19 cellular contexts compared by ENCODE assay signal in genomic region chr2:214341636-214342035, GRCh38.
"Had no signal": no experiment of that assay in that cellular context is flagged by ENCODE, and none has a peak within 500 bp of the region (broad histone marks: within the 10 kb centered on the region; RNA-seq: fewer than 3 reads in every experiment).

No MANE protein-coding gene starts in this region.

- H3K4me3 Mint-ChIP-seq: activated CD8-positive, alpha-beta memory T cell treated with anti-CD3 and anti-CD28 coated beads, Interleukin-2, amount 10 ng/mL, durations not matched to agents 7 days and 5 days; activated naive CD8-positive, alpha-beta T cell treated with anti-CD3 and anti-CD28 coated beads for 36 hours; activated T-cell treated with anti-CD3 and anti-CD28 coated beads, Interleukin-2, amount 50 U/mL, for 24 hours; memory B cell; natural killer cell treated with Interleukin-12 subunit alpha and Interleukin-12 subunit beta and Interleukin-15 and Interleukin-18, amount 100 ng/mL, for 72 hours; stimulated activated naive B cell treated with anti-CD40 and anti-IgM and Interleukin-4, amounts not matched to agents 10 μg/mL and 1 μg/mL and 100 μg/mL, for 72 hours had no signal

- H3K36me3 Mint-ChIP-seq: activated CD8-positive, alpha-beta memory T cell treated with anti-CD3 and anti-CD28 coated beads, Interleukin-2, amount 10 ng/mL, durations not matched to agents 7 days and 5 days; activated naive CD8-positive, alpha-beta T cell treated with anti-CD3 and anti-CD28 coated beads for 36 hours; memory B cell; natural killer cell treated with Interleukin-12 subunit alpha and Interleukin-12 subunit beta and Interleukin-15 and Interleukin-18, amount 100 ng/mL, for 72 hours; stimulated activated naive B cell treated with anti-CD40 and anti-IgM and Interleukin-4, amounts not matched to agents 10 μg/mL and 1 μg/mL and 100 μg/mL, for 72 hours had no signal

- H3K4me3 ChIP-seq: dorsolateral prefrontal cortex, heart left ventricle, psoas muscle, transverse colon had no signal

- H3K27me3 Mint-ChIP-seq: activated CD8-positive, alpha-beta memory T cell treated with anti-CD3 and anti-CD28 coated beads, Interleukin-2, amount 10 ng/mL, durations not matched to agents 7 days and 5 days; activated naive CD8-positive, alpha-beta T cell treated with anti-CD3 and anti-CD28 coated beads for 36 hours; activated T-cell treated with anti-CD3 and anti-CD28 coated beads, Interleukin-2, amount 50 U/mL, for 24 hours; memory B cell; natural killer cell treated with Interleukin-12 subunit alpha and Interleukin-12 subunit beta and Interleukin-15 and Interleukin-18, amount 100 ng/mL, for 72 hours; stimulated activated naive B cell treated with anti-CD40 and anti-IgM and Interleukin-4, amounts not matched to agents 10 μg/mL and 1 μg/mL and 100 μg/mL, for 72 hours had no signal

- ATAC-seq: activated CD8-positive, alpha-beta memory T cell treated with anti-CD3 and anti-CD28 coated beads, Interleukin-2, amount 10 ng/mL, durations not matched to agents 7 days and 5 days; foreskin keratinocyte; heart left ventricle; left lobe of liver; natural killer cell treated with Interleukin-12 subunit alpha and Interleukin-12 subunit beta and Interleukin-15 and Interleukin-18, amount 100 ng/mL, for 72 hours; psoas muscle; sciatic nerve; stimulated activated naive B cell treated with anti-CD40 and anti-IgM and Interleukin-4, amounts not matched to agents 10 μg/mL and 1 μg/mL and 100 μg/mL, for 72 hours had no signal

- H3K27ac ChIP-seq: dorsolateral prefrontal cortex, foreskin keratinocyte, heart left ventricle, psoas muscle, transverse colon had no signal

- H3K36me3 ChIP-seq: heart left ventricle, transverse colon had no signal

- H3K4me1 ChIP-seq: foreskin keratinocyte, heart left ventricle, psoas muscle, transverse colon had no signal

- H3K9me3 Mint-ChIP-seq: activated naive CD8-positive, alpha-beta T cell treated with anti-CD3 and anti-CD28 coated beads for 36 hours; activated T-cell treated with anti-CD3 and anti-CD28 coated beads, Interleukin-2, amount 50 U/mL, for 24 hours; memory B cell; natural killer cell treated with Interleukin-12 subunit alpha and Interleukin-12 subunit beta and Interleukin-15 and Interleukin-18, amount 100 ng/mL, for 72 hours had no signal

- DNase-seq: activated CD4-positive, alpha-beta T cell treated with anti-CD3 and anti-CD28 coated beads for 1 hour; activated CD4-positive, alpha-beta T cell treated with anti-CD3 and anti-CD28 coated beads, Interleukin-2, amount 50 U/mL, for 48 hours; activated CD8-positive, alpha-beta memory T cell treated with anti-CD3 and anti-CD28 coated beads, Interleukin-2, amount 10 ng/mL, durations not matched to agents 7 days and 5 days; activated effector memory CD4-positive, alpha-beta T cell treated with anti-CD3 and anti-CD28 coated beads, Interleukin-2, amount 50 U/mL, for 16 hours; activated naive CD8-positive, alpha-beta T cell treated with anti-CD3 and anti-CD28 coated beads for 36 hours; activated T-cell treated with anti-CD3 and anti-CD28 coated beads, Interleukin-2, amount 50 U/mL, for 24 hours; anterior cingulate cortex; dorsolateral prefrontal cortex; heart left ventricle; psoas muscle; stimulated activated CD4-positive, alpha-beta T cell treated with anti-CD3 and anti-CD28 coated beads, Interleukin-2, amount 100 ng/mL, for 24 hours; stimulated activated naive B cell treated with anti-CD40 and anti-IgM and Interleukin-4, amounts not matched to agents 10 μg/mL and 1 μg/mL and 100 μg/mL, for 72 hours; T-helper 2 cell; transverse colon had no signal

- H3K9me3 ChIP-seq: heart left ventricle, psoas muscle, transverse colon had no signal

- H3K27me3 ChIP-seq: dorsolateral prefrontal cortex, foreskin keratinocyte, heart left ventricle, transverse colon had no signal

- H3K4me1 Mint-ChIP-seq: activated CD8-positive, alpha-beta memory T cell treated with anti-CD3 and anti-CD28 coated beads, Interleukin-2, amount 10 ng/mL, durations not matched to agents 7 days and 5 days; activated naive CD8-positive, alpha-beta T cell treated with anti-CD3 and anti-CD28 coated beads for 36 hours; memory B cell; stimulated activated naive B cell treated with anti-CD40 and anti-IgM and Interleukin-4, amounts not matched to agents 10 μg/mL and 1 μg/mL and 100 μg/mL, for 72 hours had no signal

- H3K27ac Mint-ChIP-seq: activated CD8-positive, alpha-beta memory T cell treated with anti-CD3 and anti-CD28 coated beads, Interleukin-2, amount 10 ng/mL, durations not matched to agents 7 days and 5 days; activated naive CD8-positive, alpha-beta T cell treated with anti-CD3 and anti-CD28 coated beads for 36 hours; activated T-cell treated with anti-CD3 and anti-CD28 coated beads, Interleukin-2, amount 50 U/mL, for 24 hours; memory B cell; natural killer cell treated with Interleukin-12 subunit alpha and Interleukin-12 subunit beta and Interleukin-15 and Interleukin-18, amount 100 ng/mL, for 72 hours; stimulated activated naive B cell treated with anti-CD40 and anti-IgM and Interleukin-4, amounts not matched to agents 10 μg/mL and 1 μg/mL and 100 μg/mL, for 72 hours had no signal
